ENCODE assay signal across 1 cellular context in genomic region chr22:32325416-32325801, GRCh38.
TF ChIP-seq lines count a peak whose summit lies in the region.

No MANE protein-coding gene starts in this region.

TF ChIP-seq in K562, 482 proteins besides CTCF, POLR2A, EP300 and RAD21 (continued from another document):
- TF ChIP-seq BDP1 (IDR thresholded peaks at IDR 0.05; ENCODE audit: insufficient read depth, insufficient read length) = no peak
